8 cellular contexts compared by ENCODE assay signal in genomic region chr3:46693038-46693896, GRCh38. TPM values are rescaled to one million over a fixed set of nuclear protein-coding genes. Genes with fewer than 3 reads are reported as not detected.
DNase-seq lines count a peak whose midpoint lies in the region; ATAC-seq and TF ChIP-seq lines count a peak whose summit lies in the region.

ALS2CL (minus strand) TSS chr3:46693679; CDS start chr3:46689440, 4,239 bp downstream.

- H3K27me3 ChIP-seq in ascending aorta (no peaks in the 10 kb centered on the region), hepatocyte (no peaks in the 10 kb centered on the region)

- CTCF ChIA-PET in T-cell (lab: Charles Lee), result interaction anchor here (0.6 to 1.3 kb wide), 4 partner anchors 10 to 538 kb away, joined by 4 to 7 read pairs (median 6); no protein-coding TSS in a partner anchor

- intact Hi-C loops in ascending aorta (cut with DNase I), result no loop called here

- H3K4me2 ChIP-seq in hepatocyte, result peak within 1 kb of the TSS; percentile 100

- no peaks in the 10 kb centered on the region for H3K9me3 Mint-ChIP-seq in T-cell

- POLR2A ChIA-PET in T-cell (lab: Charles Lee), result interaction anchor here in 1 of 2 donors (0.6 kb wide), 1 partner anchor 589 kb away, joined by 4 read pairs; no protein-coding TSS in a partner anchor

- peak within 1 kb of the TSS; percentile 83 to 88 (median 87) for H3K4me3 Mint-ChIP-seq in T-cell

- peak within 1 kb of the TSS; percentile 74 to 89 for H3K4me3 ChIP-seq in ascending aorta
- H3K4me3 ChIP-seq in hepatocyte, result peak within 1 kb of the TSS; percentile 82
- H3K4me3 ChIP-seq in skin epidermis, result peak within 1 kb of the TSS; percentile 45 to 78 (median 62)

- peak; percentile 45 for DNase-seq in NCI-H2029 (lab: John Stamatoyannopoulos, UW)
- DNase-seq in NCI-H2029 treated with DMSO at 0.1 percent for 48 hours (lab: John Stamatoyannopoulos, UW), result no peak
- DNase-seq in T-cell, result peak; percentile 29 to 78 (median 62)
- DNase-seq in ascending aorta (ENCODE audit: low spot score in 2 of 2), result peak in 1 of 2 donors; percentile 81
- DNase-seq in hepatocyte (ENCODE audit: low spot score), result peak; percentile 87

- H3K4me1 ChIP-seq in ascending aorta (peaks cover 21 to 52% of the 10 kb centered on the region in 2 donors), hepatocyte (ENCODE audit: insufficient read depth) (peaks cover 12% of the 10 kb centered on the region)

- ATAC-seq in T-cell (replicated peaks in 1 of 4), result peak; percentile 77 to 84 (median 80)
- ATAC-seq in HG03469 (IDR thresholded peaks at IDR 0.05; ENCODE audit: unreplicated experiment), result no peak
- no peak for ATAC-seq in HG02798 (IDR thresholded peaks at IDR 0.05; ENCODE audit: poor library complexity, unreplicated experiment)

- no peaks in the 10 kb centered on the region for H3K36me3 Mint-ChIP-seq in T-cell

- H4K20me1 ChIP-seq in hepatocyte (ENCODE audit: insufficient read depth, poor library complexity, severe bottlenecking), result no peaks in the 10 kb centered on the region

- H3K4me1 Mint-ChIP-seq in T-cell, result peaks cover 66 to 74% (median 66%) of the 10 kb centered on the region in 3 donors

- TF ChIP-seq CTCF in ascending aorta (IDR thresholded peaks at IDR 0.05), result no peak
- TF ChIP-seq CTCF in hepatocyte (IDR thresholded peaks at IDR 0.05; ENCODE audit: poor library complexity), result no peak

- H3K27ac ChIP-seq in ascending aorta (peak within 1 kb of the TSS; percentile 83 to 93), hepatocyte (peak within 1 kb of the TSS; percentile 93), skin epidermis (peak within 1 kb of the TSS; percentile 65 to 97 (median 90))

- H3K27me3 Mint-ChIP-seq in T-cell, result no peaks in the 10 kb centered on the region

- H3K79me2 ChIP-seq in hepatocyte, result no peaks in the 10 kb centered on the region

- WGBS in hepatocyte (ENCODE audit: low lambda C conversion rate, missing lambda C conversion rate), result 4% methylated on average over 63 of the region's 72 CpGs

- H3K9me3 ChIP-seq in ascending aorta (no peaks in the 10 kb centered on the region), hepatocyte (ENCODE audit: low read depth) (no peaks in the 10 kb centered on the region)

- H2AFZ ChIP-seq in hepatocyte, result peak within 1 kb of the TSS; percentile 91

- H3K27ac Mint-ChIP-seq in T-cell, result peak within 1 kb of the TSS; percentile 80 to 95

- H3K36me3 ChIP-seq in ascending aorta, result peaks cover 0 to 2% of the 10 kb centered on the region in 2 donors
- H3K36me3 ChIP-seq in hepatocyte (replicated peaks; ENCODE audit: insufficient read depth, low read depth), result no peaks in the 10 kb centered on the region

- H3K9me2 ChIP-seq in hepatocyte (replicated peaks; ENCODE audit: insufficient read depth), result no peaks in the 10 kb centered on the region

RNA-seq across cellular contexts. Expression of gene ALS2CL, which starts in this region (rescaled TPM):
- total RNA-seq in T-cell (10 to 100 TPM; 25.0 to 47.4 (median 30.6) TPM), ascending aorta (49.0 TPM), hepatocyte (8.5 and 14.4 TPM in 2 replicates)
- polyA plus RNA-seq in hepatocyte, result 15.2 and 17.2 TPM in 2 replicates

Comparison
In these comparisons a context has a peak if more than half of its experiments do, and no peak if none do; other contexts are left out.
1. ATAC-seq: peak in T-cell (4 of 4); none in HG03469 (single experiment) and HG02798 (single experiment).
2. Peak in every context shown above with its lines, with median percentiles within 50 percentile points of each other: H3K27ac ChIP-seq and H3K4me3 ChIP-seq.